In the genomic region with DNA sequence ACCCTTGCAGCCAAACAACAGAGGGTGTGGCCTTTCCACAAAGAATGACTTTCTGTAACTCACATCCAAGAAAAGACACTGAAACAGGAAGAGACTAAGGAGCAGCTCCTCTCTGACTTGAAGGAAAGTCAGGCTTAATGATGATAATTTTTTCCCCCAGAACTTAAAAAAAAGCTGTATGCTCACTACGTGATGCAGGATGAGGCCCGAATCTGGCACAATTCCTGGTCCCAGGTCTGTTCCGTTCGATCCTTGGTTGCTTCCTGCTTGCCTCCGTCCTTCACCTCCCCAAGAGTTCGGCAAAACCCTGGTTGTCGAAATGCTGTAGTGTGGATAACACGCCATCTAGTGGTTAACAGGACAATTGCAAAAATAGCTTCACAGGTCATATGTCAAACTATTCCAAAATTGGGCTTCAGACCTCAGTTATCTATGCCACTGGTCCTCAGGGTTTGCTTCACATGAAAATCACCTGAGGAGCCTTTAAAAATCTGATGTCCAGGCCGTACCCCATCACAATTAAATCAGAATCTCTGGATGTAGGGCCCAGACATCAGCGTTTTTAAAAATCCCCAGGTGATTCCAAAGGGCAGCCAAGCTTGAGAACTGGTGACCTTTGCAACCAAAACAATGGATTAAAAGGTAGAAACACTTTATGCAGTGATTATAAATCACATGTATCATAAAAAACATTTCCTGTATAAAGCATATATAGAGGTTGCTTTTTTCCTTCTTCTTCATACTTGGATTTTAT, we compare ENCODE assay signal across 8 cellular contexts. TPM values are rescaled to one million over a fixed set of nuclear protein-coding genes. Genes with fewer than 3 reads are reported as not detected.
DNase-seq lines count a peak whose midpoint lies in the region; ATAC-seq lines count a peak whose summit lies in the region.

No MANE protein-coding gene starts in this region.

- peak overlapping the region; percentile 37 for H3K4me2 ChIP-seq in mesendoderm (ENCODE audit: low read length)

- peak; percentile 94 for ATAC-seq in HG03354 (IDR thresholded peaks at IDR 0.05; ENCODE audit: poor library complexity, severe bottlenecking, unreplicated experiment)
- ATAC-seq in stimulated activated naive B cell treated with anti-CD40 and anti-IgM and Interleukin-4, amounts not matched to agents 10 μg/mL and 1 μg/mL and 100 μg/mL, for 72 hours (replicated peaks): peak; percentile 82 to 94

- H3K9me3 Mint-ChIP-seq in CD8-positive, alpha-beta memory T cell: no peaks in the 10 kb centered on the region
- no peaks in the 10 kb centered on the region for H3K9me3 Mint-ChIP-seq in stimulated activated naive B cell treated with anti-CD40 and anti-IgM and Interleukin-4, amounts not matched to agents 10 μg/mL and 1 μg/mL and 100 μg/mL, for 72 hours

- peaks cover 3 to 27% of the 10 kb centered on the region in 2 donors for H3K27me3 Mint-ChIP-seq in CD8-positive, alpha-beta memory T cell
- peaks cover 4 to 24% of the 10 kb centered on the region in 2 donors for H3K27me3 Mint-ChIP-seq in stimulated activated naive B cell treated with anti-CD40 and anti-IgM and Interleukin-4, amounts not matched to agents 10 μg/mL and 1 μg/mL and 100 μg/mL, for 72 hours

- no peak overlapping the region for H2BK120ac ChIP-seq in mesendoderm (ENCODE audit: low read depth, low read length)

- no peak overlapping the region for H2AK5ac ChIP-seq in mesendoderm (ENCODE audit: low read length)

- H3K79me2 ChIP-seq in mesendoderm (ENCODE audit: control insufficient read depth, insufficient read depth, low read length): no peaks in the 10 kb centered on the region

- no peaks in the 10 kb centered on the region for H3K27me3 ChIP-seq in CD8-positive, alpha-beta memory T cell (ENCODE audit: insufficient read depth, low read length, poor library complexity, severe bottlenecking)
- H3K27me3 ChIP-seq in endocrine pancreas (ENCODE audit: control insufficient read depth, insufficient read depth, low read length) (no peaks in the 10 kb centered on the region), mesendoderm (ENCODE audit: insufficient read depth, low read length, poor library complexity) (no peaks in the 10 kb centered on the region)

- POLR2A ChIA-PET in CD8-positive, alpha-beta memory T cell (lab: Charles Lee): no interaction called here

- peaks cover 6% of the 10 kb centered on the region for H3K4me1 ChIP-seq in CD8-positive, alpha-beta memory T cell (ENCODE audit: insufficient read depth, low read length)
- H3K4me1 ChIP-seq in endocrine pancreas (ENCODE audit: control insufficient read depth, insufficient read depth, low read length) (no peaks in the 10 kb centered on the region), mesendoderm (ENCODE audit: control insufficient read depth, low read depth, low read length) (peaks cover 2% of the 10 kb centered on the region)

- H3K27ac ChIP-seq in CD8-positive, alpha-beta memory T cell (ENCODE audit: low read depth, low read length): no peak overlapping the region
- no peak overlapping the region for H3K27ac ChIP-seq in mesendoderm (ENCODE audit: low read depth, low read length)

- no peaks in the 10 kb centered on the region for H3K79me1 ChIP-seq in mesendoderm (ENCODE audit: low read length)

- H3K4me1 Mint-ChIP-seq in CD8-positive, alpha-beta memory T cell: peaks cover 7 to 9% (median 9%) of the 10 kb centered on the region in 3 donors
- peaks cover 2 to 8% of the 10 kb centered on the region in 2 donors for H3K4me1 Mint-ChIP-seq in stimulated activated naive B cell treated with anti-CD40 and anti-IgM and Interleukin-4, amounts not matched to agents 10 μg/mL and 1 μg/mL and 100 μg/mL, for 72 hours

- H3K9me3 ChIP-seq in CD8-positive, alpha-beta memory T cell (ENCODE audit: low read length): no peaks in the 10 kb centered on the region
- H3K9me3 ChIP-seq in endocrine pancreas (ENCODE audit: control insufficient read depth, low read length): no peaks in the 10 kb centered on the region

- H3K27ac Mint-ChIP-seq in CD8-positive, alpha-beta memory T cell: peak overlapping the region in 4 of 8 donors; percentile 35 to 88 (median 70)
- peak overlapping the region; percentile 59 for H3K27ac Mint-ChIP-seq in stimulated activated naive B cell treated with anti-CD40 and anti-IgM and Interleukin-4, amounts not matched to agents 10 μg/mL and 1 μg/mL and 100 μg/mL, for 72 hours

- no peak overlapping the region for H3K4ac ChIP-seq in mesendoderm (ENCODE audit: low read depth, low read length)

- H2BK5ac ChIP-seq in mesendoderm (ENCODE audit: low read length): no peak overlapping the region

- DNase-seq in CD8-positive, alpha-beta memory T cell: peak in 4 of 5 donors; percentile 5 to 55 (median 46)
- DNase-seq in GM19240 (ENCODE audit: insufficient read length, low spot score) (peak; percentile 53), NCI-H226 (peak; percentile 74), mesendoderm (peak; percentile 86)
- DNase-seq in activated CD4-positive, alpha-beta T cell treated with anti-CD3 and anti-CD28 coated beads for 48 hours: peak; percentile 48
- peak; percentile 31 for DNase-seq in stimulated activated naive B cell treated with anti-CD40 and anti-IgM and Interleukin-4, amounts not matched to agents 10 μg/mL and 1 μg/mL and 100 μg/mL, for 72 hours

- H3K36me3 Mint-ChIP-seq in CD8-positive, alpha-beta memory T cell: no peaks in the 10 kb centered on the region
- H3K36me3 Mint-ChIP-seq in stimulated activated naive B cell treated with anti-CD40 and anti-IgM and Interleukin-4, amounts not matched to agents 10 μg/mL and 1 μg/mL and 100 μg/mL, for 72 hours: no peaks in the 10 kb centered on the region

- H4K8ac ChIP-seq in mesendoderm (ENCODE audit: low read depth, low read length): no peak overlapping the region

- no peaks in the 10 kb centered on the region for H3K36me3 ChIP-seq in CD8-positive, alpha-beta memory T cell (ENCODE audit: insufficient read depth, low read length)
- H3K36me3 ChIP-seq in endocrine pancreas (ENCODE audit: control insufficient read depth, insufficient read depth, low read length): no peaks in the 10 kb centered on the region
- no peaks in the 10 kb centered on the region for H3K36me3 ChIP-seq in mesendoderm (ENCODE audit: control insufficient read depth, insufficient read depth, low read length)

- H3K4me3 ChIP-seq in CD8-positive, alpha-beta memory T cell (ENCODE audit: low read length): peak overlapping the region; percentile 84
- H3K4me3 ChIP-seq in endocrine pancreas (ENCODE audit: control insufficient read depth, insufficient read depth, low read length) (peak overlapping the region; percentile 82), mesendoderm (ENCODE audit: low read length) (no peak overlapping the region)

- WGBS in mesendoderm (ENCODE audit: extremely low coverage, insufficient coverage, low lambda C conversion rate): no CpG with 5 or more reads among the region's 10 CpGs

- peak overlapping the region; percentile 71 for H3K56ac ChIP-seq in mesendoderm (ENCODE audit: low read length)

- no peak overlapping the region for H4K5ac ChIP-seq in mesendoderm (ENCODE audit: low read length)

- no peak overlapping the region for H2BK15ac ChIP-seq in mesendoderm (replicated peaks; ENCODE audit: low read depth)

- CTCF ChIA-PET in CD8-positive, alpha-beta memory T cell (lab: Charles Lee): interaction anchor here (0.6 to 1.8 kb wide), 12 partner anchors 8 to 765 kb away, joined by 3 to 8 read pairs (median 3); no protein-coding TSS in a partner anchor

- H3K9ac ChIP-seq in endocrine pancreas (ENCODE audit: control insufficient read depth, insufficient read depth, low read length) (peak overlapping the region; percentile 65), mesendoderm (ENCODE audit: low read length) (peak overlapping the region; percentile 37)

- peak overlapping the region; percentile 20 to 93 (median 82) for H3K4me3 Mint-ChIP-seq in CD8-positive, alpha-beta memory T cell
- peak overlapping the region; percentile 87 to 88 for H3K4me3 Mint-ChIP-seq in stimulated activated naive B cell treated with anti-CD40 and anti-IgM and Interleukin-4, amounts not matched to agents 10 μg/mL and 1 μg/mL and 100 μg/mL, for 72 hours

- H3K23ac ChIP-seq in mesendoderm (ENCODE audit: low read length): no peak overlapping the region

- H3K18ac ChIP-seq in mesendoderm (ENCODE audit: low read length): no peak overlapping the region

RNA-seq across cellular contexts. Expression of gene SYNM, which starts 28.1 kb away (rescaled TPM):
- 1 to 10 TPM; 2.3 to 2.4 TPM for total RNA-seq in CD8-positive, alpha-beta memory T cell
- polyA plus RNA-seq in CD8-positive, alpha-beta memory T cell: 0.56 TPM
- polyA plus RNA-seq in mesendoderm (2013, experiment 1 of 2): 1.8 TPM
- 1.8 TPM for polyA plus RNA-seq in mesendoderm (2013, experiment 2 of 2)

Comparison
In these comparisons a context has a peak if more than half of its experiments do, and no peak if none do; other contexts are left out.
1. DNase-seq: peak in every context shown above with its lines; median percentile 86 in mesendoderm; 74 in NCI-H226; 53 in GM19240; 48 in activated CD4-positive, alpha-beta T cell treated with anti-CD3 and anti-CD28 coated beads for 48 hours; 46 in CD8-positive, alpha-beta memory T cell; 31 in stimulated activated naive B cell treated with anti-CD40 and anti-IgM and Interleukin-4, amounts not matched to agents 10 μg/mL and 1 μg/mL and 100 μg/mL, for 72 hours.